ENCODE assay signal across 12 cellular contexts in genomic region chr2:134943540-134943939, GRCh38.
A peak's percentile ranks its signal among the peaks of the same experiment; 100 is the strongest.
DNase-seq lines count a peak whose midpoint lies in the region; ATAC-seq, FAIRE-seq and TF ChIP-seq lines count a peak whose summit lies in the region.
"Had no signal": no experiment of that assay in that cellular context is flagged by ENCODE, and none has a peak within 500 bp of the region (broad histone marks: within the 10 kb centered on the region; RNA-seq: fewer than 3 reads in every experiment).

No MANE protein-coding gene starts in this region.

- no peaks in the 10 kb centered on the region for H3K27me3 ChIP-seq in OCI-LY3 (ENCODE audit: low read depth, low read length)
- H3K27me3 ChIP-seq: gastrocnemius medialis had no signal

- H3K4me1 ChIP-seq in OCI-LY3 (ENCODE audit: low read length), result peaks cover 20% of the 10 kb centered on the region
- H3K4me1 ChIP-seq: gastrocnemius medialis had no signal

- peaks cover 58% of the 10 kb centered on the region for H3K36me3 ChIP-seq in OCI-LY3 (replicated peaks; ENCODE audit: low read depth, low read length)

- DNase-seq in CD1c-positive myeloid dendritic cell (ENCODE audit: extremely low spot score) (peak; percentile 72), COLO829 (ENCODE audit: low spot score) (no peak), urothelium cell line (ENCODE audit: low spot score) (no peak)
- DNase-seq in activated CD4-positive, alpha-beta T cell treated with anti-CD3 and anti-CD28 coated beads, Interleukin-2, amount 50 U/mL, for 48 hours, result no peak
- DNase-seq: gastrocnemius medialis; stimulated activated naive CD8-positive, alpha-beta T cell treated with anti-CD3 and anti-CD28 coated beads, Interleukin-15, Interleukin-2, amounts not matched to agents 100 U/mL and 50 U/mL, for 24 hours had no signal

- H3K27ac ChIP-seq in OCI-LY3 (ENCODE audit: low read length), result peak overlapping the region; percentile 69
- H3K27ac ChIP-seq: gastrocnemius medialis, KMS-11 had no signal

- H3K9me3 ChIP-seq in OCI-LY3 (ENCODE audit: insufficient read depth, low read length), result no peaks in the 10 kb centered on the region
- H3K9me3 ChIP-seq: gastrocnemius medialis had no signal

- ATAC-seq in GM19395 (IDR thresholded peaks at IDR 0.05; ENCODE audit: unreplicated experiment) (peak; percentile 78), HG03064 (IDR thresholded peaks at IDR 0.05; ENCODE audit: low read depth, unreplicated experiment) (peak; percentile 59), HG02840 (IDR thresholded peaks at IDR 0.05; ENCODE audit: low FRiP score, unreplicated experiment) (no peak)
- ATAC-seq: gastrocnemius medialis; Panc1; stimulated activated naive CD8-positive, alpha-beta T cell treated with anti-CD3 and anti-CD28 coated beads, Interleukin-15, Interleukin-2, amounts not matched to agents 100 U/mL and 50 U/mL, for 24 hours had no signal

- no peak overlapping the region for H3K9ac ChIP-seq in OCI-LY3 (ENCODE audit: low read length)
- H3K9ac ChIP-seq: KMS-11 had no signal

- peak overlapping the region; percentile 75 for H3K4me2 ChIP-seq in OCI-LY3 (ENCODE audit: low read length)
- H3K4me2 ChIP-seq: KMS-11 had no signal

- FAIRE-seq in urothelium cell line (lab: Jason Lieb, UNC), result no peak

- peaks cover 28% of the 10 kb centered on the region for H4K20me1 ChIP-seq in OCI-LY3 (ENCODE audit: insufficient read depth, low read length)

- no peak overlapping the region for H2AFZ ChIP-seq in OCI-LY3 (ENCODE audit: low read depth, low read length)

- peak overlapping the region; percentile 52 for H3K4me3 ChIP-seq in OCI-LY3 (ENCODE audit: low read length)
- H3K4me3 ChIP-seq: gastrocnemius medialis had no signal

- TF ChIP-seq CTCF in OCI-LY3 (IDR thresholded peaks at IDR 0.05; ENCODE audit: low read depth, low read length), result no peak

- peaks cover 37% of the 10 kb centered on the region for H3K79me2 ChIP-seq in OCI-LY3 (ENCODE audit: low read length)
